In genomic region chr7:77409005-77409738, GRCh38 we compare ENCODE assay signal across 14 cellular contexts. TPM values are rescaled to one million over a fixed set of nuclear protein-coding genes. Genes with fewer than 3 reads are reported as not detected.
A peak's percentile ranks its signal among the peaks of the same experiment; 100 is the strongest.
DNase-seq lines count a peak whose midpoint lies in the region; ATAC-seq and TF ChIP-seq lines count a peak whose summit lies in the region.
"Had no signal": no experiment of that assay in that cellular context is flagged by ENCODE, and none has a peak within 500 bp of the region (broad histone marks: within the 10 kb centered on the region; RNA-seq: fewer than 3 reads in every experiment).

No MANE protein-coding gene starts in this region.

- no peak for TF ChIP-seq POLR2A in body of pancreas (IDR thresholded peaks at IDR 0.05)

- DNase-seq in HT1080 (ENCODE audit: low read depth) (peak; percentile 83), body of pancreas (no peak), left lung (no peak), upper lobe of right lung (no peak), right atrium auricular region (ENCODE audit: low spot score) (no peak)
- DNase-seq: activated CD4-positive, alpha-beta T cell treated with anti-CD3 and anti-CD28 coated beads for 36 hours; DMS79 treated with DMSO at 0.1 percent for 48 hours; NCI-H526; SK-N-SH; substantia nigra had no signal

- TF ChIP-seq CTCF in body of pancreas (IDR thresholded peaks at IDR 0.05) (no peak), left lung (IDR thresholded peaks at IDR 0.05) (no peak), upper lobe of right lung (IDR thresholded peaks at IDR 0.05) (no peak), right atrium auricular region (IDR thresholded peaks at IDR 0.05) (no peak)

- H3K27ac ChIP-seq in body of pancreas (peak overlapping the region in 3 of 4 donors; percentile 20 to 69 (median 67)), left lung (peak overlapping the region; percentile 81 to 88), upper lobe of right lung (peak overlapping the region; percentile 76), right atrium auricular region (no peak overlapping the region)
- H3K27ac ChIP-seq: parathyroid adenoma had no signal

- no peaks in the 10 kb centered on the region for H3K27me3 ChIP-seq in body of pancreas
- no peaks in the 10 kb centered on the region for H3K27me3 ChIP-seq in left lung
- H3K27me3 ChIP-seq in upper lobe of right lung: no peaks in the 10 kb centered on the region
- no peaks in the 10 kb centered on the region for H3K27me3 ChIP-seq in right atrium auricular region
- H3K27me3 ChIP-seq: gastroesophageal sphincter had no signal

- 43 to 48% methylated on average over 7 of the region's 7 CpGs for WGBS in body of pancreas, 2 donors

- no peaks in the 10 kb centered on the region for H3K36me3 ChIP-seq in body of pancreas (replicated peaks in 1 of 2; ENCODE audit: insufficient read depth in 1 of 2, low read depth in 2 of 2)
- H3K36me3 ChIP-seq in left lung: no peaks in the 10 kb centered on the region
- H3K36me3 ChIP-seq in upper lobe of right lung: no peaks in the 10 kb centered on the region
- no peaks in the 10 kb centered on the region for H3K36me3 ChIP-seq in right atrium auricular region
- H3K36me3 ChIP-seq: gastroesophageal sphincter had no signal

- peak; percentile 67 for ATAC-seq in body of pancreas
- peak; percentile 54 for ATAC-seq in left lung
- peak; percentile 56 for ATAC-seq in upper lobe of right lung
- no peak for ATAC-seq in HG03097 (IDR thresholded peaks at IDR 0.05; ENCODE audit: low FRiP score, unreplicated experiment)
- no peak for ATAC-seq in HG02678 (IDR thresholded peaks at IDR 0.05; ENCODE audit: unreplicated experiment)
- ATAC-seq: activated CD4-positive, alpha-beta T cell treated with anti-CD3 and anti-CD28 coated beads for 36 hours had no signal

- peaks cover 53% of the 10 kb centered on the region for H3K4me1 ChIP-seq in body of pancreas
- peaks cover 10 to 79% of the 10 kb centered on the region in 2 donors for H3K4me1 ChIP-seq in left lung
- H3K4me1 ChIP-seq in upper lobe of right lung: peaks cover 26% of the 10 kb centered on the region
- peaks cover 0 to 3% of the 10 kb centered on the region in 2 donors for H3K4me1 ChIP-seq in right atrium auricular region

- H3K9me3 ChIP-seq in body of pancreas (no peaks in the 10 kb centered on the region), left lung (no peaks in the 10 kb centered on the region), upper lobe of right lung (no peaks in the 10 kb centered on the region), right atrium auricular region (no peaks in the 10 kb centered on the region)
- H3K9me3 ChIP-seq: gastroesophageal sphincter, SK-N-SH had no signal

- no peak overlapping the region for H3K4me3 ChIP-seq in body of pancreas
- H3K4me3 ChIP-seq in left lung: no peak overlapping the region
- no peak overlapping the region for H3K4me3 ChIP-seq in upper lobe of right lung
- H3K4me3 ChIP-seq in right atrium auricular region: no peak overlapping the region
- H3K4me3 ChIP-seq: gastroesophageal sphincter had no signal

- intact Hi-C loops in body of pancreas (cut with DNase I): no loop called here
- intact Hi-C loops in left lung (cut with DNase I): no loop called here
- intact Hi-C loops in upper lobe of right lung (cut with DNase I): no loop called here

RNA-seq across cellular contexts. Expression of gene GSAP, which starts 7.0 kb away (rescaled TPM):
- 1.2 and 1.5 TPM in 2 replicates for total RNA-seq in HT1080 (2014; rRNA removed; shearing (Covaris generic))
- 1.8 TPM in 2 replicates for polyA plus RNA-seq in HT1080 (2015; cell fraction: cytosol; rRNA removed)
- polyA plus RNA-seq in HT1080 (2015; cell fraction: nucleus; rRNA removed): 1.5 and 3.1 TPM in 2 replicates
- 10 to 100 TPM; 13.7 to 18.8 TPM for total RNA-seq in body of pancreas
- total RNA-seq in left lung: 10 to 100 TPM; 40.9 to 45.4 TPM
- total RNA-seq in upper lobe of right lung: 64.9 TPM
- total RNA-seq in right atrium auricular region: 10 to 100 TPM in 1 of 2 donors, 1 to 10 TPM in 1; 6.4 to 13.5 TPM

Comparison
In these comparisons a context has a peak if more than half of its experiments do, and no peak if none do; other contexts are left out.
1. ATAC-seq: peak in body of pancreas (single experiment), left lung (single experiment) and upper lobe of right lung (single experiment); none in HG03097 (single experiment) and HG02678 (single experiment).
2. H3K27ac ChIP-seq: peak in body of pancreas (3 of 4), left lung (2 of 2) and upper lobe of right lung (single experiment); none in right atrium auricular region (0 of 2).